ENCODE assay signal across 8 cellular contexts in the genomic region with DNA sequence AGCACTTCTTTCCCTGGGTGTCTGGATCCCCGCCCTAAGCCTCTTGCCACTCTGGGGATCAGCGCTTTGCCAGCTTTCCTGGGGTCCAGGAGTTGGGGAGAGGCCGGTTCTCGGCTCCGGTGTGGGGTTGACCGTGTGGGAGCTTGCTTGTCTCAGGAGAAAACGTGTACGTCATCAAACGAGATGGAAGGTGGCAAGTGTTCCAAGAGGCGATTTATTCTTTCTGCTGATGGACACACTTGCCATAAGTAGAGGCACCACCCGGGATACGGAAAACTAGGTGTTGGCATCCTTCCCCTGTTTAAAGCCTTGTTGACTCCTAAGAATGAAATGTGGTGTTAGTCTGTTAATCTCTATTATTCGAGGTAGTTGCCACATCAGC.
DNase-seq lines count a peak whose midpoint lies in the region; ATAC-seq and TF ChIP-seq lines count a peak whose summit lies in the region.

No MANE protein-coding gene starts in this region.

- peak overlapping the region; percentile 93 for H3K4me3 ChIP-seq in NT2/D1 (ENCODE audit: insufficient read length, low read depth)
- H3K4me3 ChIP-seq in neutrophil (ENCODE audit: low read depth in 1 of 2, low read length in 1 of 2) = peak overlapping the region; percentile 93 to 97

- no peak for TF ChIP-seq CTCF in neutrophil (IDR thresholded peaks at IDR 0.05)

- no peaks in the 10 kb centered on the region for H3K9me3 ChIP-seq in NT2/D1 (ENCODE audit: insufficient read depth, low read length)
- no peaks in the 10 kb centered on the region for H3K9me3 ChIP-seq in neutrophil

- H3K27me3 Mint-ChIP-seq in activated naive CD4-positive, alpha-beta T cell treated with anti-CD3 and anti-CD28 coated beads, Interleukin-2, amount 10 ng/mL, durations not matched to agents 7 days and 5 days = no peaks in the 10 kb centered on the region
- H3K27me3 Mint-ChIP-seq in effector memory CD8-positive, alpha-beta T cell = no peaks in the 10 kb centered on the region

- H3K36me3 ChIP-seq in NT2/D1 (ENCODE audit: insufficient read depth, insufficient read length, low read length) (peaks cover 57% of the 10 kb centered on the region), neutrophil (peaks cover 11% of the 10 kb centered on the region)

- peak overlapping the region; percentile 100 for H3K9ac ChIP-seq in NT2/D1 (ENCODE audit: insufficient read length, low read depth)

- H3K4me1 Mint-ChIP-seq in activated naive CD4-positive, alpha-beta T cell treated with anti-CD3 and anti-CD28 coated beads, Interleukin-2, amount 10 ng/mL, durations not matched to agents 7 days and 5 days = peaks cover 61% of the 10 kb centered on the region
- H3K4me1 Mint-ChIP-seq in effector memory CD8-positive, alpha-beta T cell (ENCODE audit: low read depth in 2 of 2) = peaks cover 25 to 35% of the 10 kb centered on the region in 2 donors

- peak; percentile 9 for ATAC-seq in effector memory CD8-positive, alpha-beta T cell (replicated peaks)

- no peak for DNase-seq in activated naive CD4-positive, alpha-beta T cell treated with anti-CD3 and anti-CD28 coated beads, Interleukin-2, amount 10 ng/mL, durations not matched to agents 7 days and 5 days
- no peak for DNase-seq in activated naive CD4-positive, alpha-beta T cell (lab: John Stamatoyannopoulos, UW)
- no peak for DNase-seq in NT2/D1 (ENCODE audit: low read depth, low spot score)
- no peak for DNase-seq in effector memory CD8-positive, alpha-beta T cell
- no peak for DNase-seq in HK-2 (ENCODE audit: unreplicated experiment)
- no peak for DNase-seq in inferior parietal cortex (ENCODE audit: extremely low spot score)
- DNase-seq in stimulated activated CD4-positive, alpha-beta T cell treated with anti-CD3 and anti-CD28 coated beads, Interleukin-4, amount 100 ng/mL, for 1 hour = no peak

- H3K4me3 Mint-ChIP-seq in activated naive CD4-positive, alpha-beta T cell treated with anti-CD3 and anti-CD28 coated beads, Interleukin-2, amount 10 ng/mL, durations not matched to agents 7 days and 5 days = peak overlapping the region; percentile 100
- peak overlapping the region; percentile 86 to 94 for H3K4me3 Mint-ChIP-seq in effector memory CD8-positive, alpha-beta T cell

- H3K9me3 Mint-ChIP-seq in activated naive CD4-positive, alpha-beta T cell treated with anti-CD3 and anti-CD28 coated beads, Interleukin-2, amount 10 ng/mL, durations not matched to agents 7 days and 5 days = no peaks in the 10 kb centered on the region
- H3K9me3 Mint-ChIP-seq in effector memory CD8-positive, alpha-beta T cell = no peaks in the 10 kb centered on the region

- H3K27me3 ChIP-seq in NT2/D1 (ENCODE audit: insufficient read depth, insufficient read length) (no peaks in the 10 kb centered on the region), neutrophil (no peaks in the 10 kb centered on the region)

- H3K27ac ChIP-seq in neutrophil = peak overlapping the region; percentile 96

- H3K27ac Mint-ChIP-seq in activated naive CD4-positive, alpha-beta T cell treated with anti-CD3 and anti-CD28 coated beads, Interleukin-2, amount 10 ng/mL, durations not matched to agents 7 days and 5 days = peak overlapping the region; percentile 97
- H3K27ac Mint-ChIP-seq in effector memory CD8-positive, alpha-beta T cell = peak overlapping the region; percentile 91 to 95

- CTCF ChIA-PET in activated naive CD4-positive, alpha-beta T cell treated with anti-CD3 and anti-CD28 coated beads, Interleukin-2, amount 10 ng/mL, durations not matched to agents 7 days and 5 days (lab: Charles Lee) = interaction anchor here (1.3 kb wide), 1 partner anchor 119 kb away, joined by 4 read pairs; no protein-coding TSS in a partner anchor

- peaks cover 39% of the 10 kb centered on the region for H3K36me3 Mint-ChIP-seq in activated naive CD4-positive, alpha-beta T cell treated with anti-CD3 and anti-CD28 coated beads, Interleukin-2, amount 10 ng/mL, durations not matched to agents 7 days and 5 days
- H3K36me3 Mint-ChIP-seq in effector memory CD8-positive, alpha-beta T cell (ENCODE audit: insufficient read depth) = peaks cover 47% of the 10 kb centered on the region

- H3K4me1 ChIP-seq in NT2/D1 (ENCODE audit: insufficient read depth, insufficient read length) = no peaks in the 10 kb centered on the region
- H3K4me1 ChIP-seq in neutrophil (ENCODE audit: control insufficient read depth in 1 of 2, insufficient read depth in 1 of 2, low read depth in 1 of 2, low read length in 1 of 2) = peaks cover 21 to 31% of the 10 kb centered on the region in 2 experiments
